In the genomic region with DNA sequence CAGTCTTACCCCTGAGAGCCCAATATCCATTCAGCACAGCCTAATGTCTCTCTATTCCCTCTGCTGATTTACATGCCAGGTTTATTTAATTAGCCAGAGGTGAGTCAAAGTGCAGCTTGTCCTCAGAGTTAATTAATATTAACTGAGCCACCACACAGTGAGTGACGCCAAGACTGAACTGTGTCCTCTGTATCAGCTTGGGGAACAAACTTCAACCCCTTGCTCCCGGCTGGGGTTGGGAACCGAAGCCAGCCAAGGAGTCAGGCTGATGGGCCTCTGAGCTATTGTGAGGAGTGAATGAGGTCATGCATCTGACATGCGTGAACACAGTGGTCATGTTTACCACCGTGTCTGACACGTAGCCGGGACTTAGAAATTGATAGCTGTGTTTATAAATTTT, we compare ENCODE assay signal across 16 cellular contexts.
"Had no signal": no experiment of that assay in that cellular context is flagged by ENCODE, and none has a peak within 500 bp of the region (broad histone marks: within the 10 kb centered on the region; RNA-seq: fewer than 3 reads in every experiment).

No MANE protein-coding gene starts in this region.

- H3K4me1 ChIP-seq: foreskin keratinocyte had no signal

- H3K4me3 ChIP-seq: left lung, lower lobe of right lung, psoas muscle, thoracic aorta had no signal

- H3K27ac ChIP-seq: foreskin keratinocyte, left lung, lower lobe of right lung, psoas muscle, thoracic aorta had no signal

- H3K36me3 ChIP-seq: left lung, lower lobe of right lung, thoracic aorta had no signal

- ATAC-seq: foreskin keratinocyte; left lung; lower lobe of right lung; psoas muscle; sciatic nerve; stimulated activated naive B cell treated with anti-CD40 and anti-IgM and Interleukin-4, amounts not matched to agents 10 μg/mL and 1 μg/mL and 100 μg/mL, for 72 hours; stimulated activated naive CD8-positive, alpha-beta T cell treated with anti-CD3 and anti-CD28 coated beads, Interleukin-15, amount 100 ng/mL, for 72 hours had no signal

- DNase-seq: foreskin keratinocyte; kidney glomerular epithelial cell; left lung; lower lobe of right lung; mesenchymal stem cell; midbrain; naive B cell; psoas muscle; retina; stimulated activated CD4-positive, alpha-beta T cell treated with anti-CD3 and anti-CD28 coated beads, Interleukin-2, amount 100 ng/mL, for 24 hours; stimulated activated CD4-positive, alpha-beta T cell treated with anti-CD3 and anti-CD28 coated beads, Interleukin-4, amount 100 ng/mL, for 4 hours; stimulated activated naive B cell treated with anti-CD40 and anti-IgM and Interleukin-4, amounts not matched to agents 10 μg/mL and 1 μg/mL and 100 μg/mL, for 72 hours; stimulated activated naive CD8-positive, alpha-beta T cell treated with anti-CD3 and anti-CD28 coated beads, Interleukin-15, amount 100 ng/mL, for 72 hours; trophoblast cell had no signal

- H3K9me3 ChIP-seq: left lung, lower lobe of right lung, psoas muscle, thoracic aorta had no signal
